37 cellular contexts compared by ENCODE assay signal in the genomic region with DNA sequence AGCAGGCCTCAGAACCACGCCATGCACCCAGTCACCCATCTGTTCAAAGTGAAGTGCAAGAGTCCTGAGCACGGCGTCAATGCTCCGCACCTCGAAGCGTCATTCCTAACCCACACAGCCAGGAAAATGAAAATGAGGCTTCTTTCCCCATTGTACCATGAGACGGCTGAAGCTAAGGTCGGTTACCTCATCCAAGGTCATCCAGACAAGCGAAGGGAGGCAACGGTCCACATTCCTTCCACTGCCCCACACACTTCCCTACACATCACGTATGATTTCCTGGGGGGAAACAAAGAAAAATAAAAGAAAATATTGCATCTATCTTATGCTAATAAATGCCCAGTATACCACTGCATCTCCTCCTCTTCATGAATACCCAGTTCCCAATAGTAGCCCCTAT.
"Had no signal": no experiment of that assay in that cellular context is flagged by ENCODE, and none has a peak within 500 bp of the region (broad histone marks: within the 10 kb centered on the region; RNA-seq: fewer than 3 reads in every experiment).

No MANE protein-coding gene starts in this region.

- H3K4me1 Mint-ChIP-seq: activated B cell treated with CpG ODN at 0.5 μM for 24 hours; activated CD4-positive, alpha-beta T cell treated with anti-CD3 and anti-CD28 coated beads, Interleukin-2, amount 10 ng/mL, durations not matched to agents 24 days and 14 days; activated CD8-positive, alpha-beta memory T cell treated with anti-CD3 and anti-CD28 coated beads, Interleukin-2, amount 10 ng/mL, durations not matched to agents 7 days and 5 days; activated naive CD4-positive, alpha-beta T cell treated with anti-CD3 and anti-CD28 coated beads, Interleukin-2, amount 10 ng/mL, durations not matched to agents 7 days and 5 days; activated naive CD4-positive, alpha-beta T cell treated with anti-CD3 and anti-CD28 coated beads, Interleukin-2, amount 50 U/mL, for 24 hours; activated naive CD8-positive, alpha-beta T cell treated with anti-CD3 and anti-CD28 coated beads, Interleukin-2, amount 10 ng/mL, durations not matched to agents 7 days and 5 days; activated naive CD8-positive, alpha-beta T cell treated with anti-CD3 and anti-CD28 coated beads, Interleukin-2, amount 50 U/mL, for 24 hours; central memory CD8-positive, alpha-beta T cell; T-cell had no signal

- H3K4me3 ChIP-seq: ascending aorta, cardiac muscle cell had no signal

- H3K4me3 Mint-ChIP-seq: activated B cell treated with CpG ODN at 0.5 μM for 24 hours; activated CD4-positive, alpha-beta memory T cell treated with anti-CD3 and anti-CD28 coated beads for 36 hours; activated CD4-positive, alpha-beta T cell treated with anti-CD3 and anti-CD28 coated beads, Interleukin-2, amount 10 ng/mL, durations not matched to agents 24 days and 14 days; activated CD8-positive, alpha-beta memory T cell treated with anti-CD3 and anti-CD28 coated beads, Interleukin-2, amount 10 ng/mL, durations not matched to agents 7 days and 5 days; activated CD8-positive, alpha-beta T cell treated with anti-CD3 and anti-CD28 coated beads, Interleukin-2, amount 10 ng/mL, durations not matched to agents 7 days and 5 days; activated naive CD4-positive, alpha-beta T cell treated with anti-CD3 and anti-CD28 coated beads, Interleukin-2, amount 10 ng/mL, durations not matched to agents 7 days and 5 days; activated naive CD4-positive, alpha-beta T cell treated with anti-CD3 and anti-CD28 coated beads, Interleukin-2, amount 50 U/mL, for 24 hours; activated naive CD8-positive, alpha-beta T cell; activated naive CD8-positive, alpha-beta T cell treated with anti-CD3 and anti-CD28 coated beads, Interleukin-2, amount 10 ng/mL, durations not matched to agents 7 days and 5 days; activated naive CD8-positive, alpha-beta T cell treated with anti-CD3 and anti-CD28 coated beads, Interleukin-2, amount 50 U/mL, for 24 hours; activated T-cell treated with anti-CD3 and anti-CD28 coated beads, Interleukin-2, amount 50 U/mL, for 24 hours; brain; central memory CD8-positive, alpha-beta T cell; T-cell; T-helper 2 cell treated with Interferon-gamma antibody and Interleukin-4, amounts not matched to agents 5 μg/mL and 100 μg/mL, for 36 hours had no signal

- H3K9me3 ChIP-seq: ascending aorta had no signal

- H3K27ac ChIP-seq: ascending aorta, cardiac muscle cell, VCaP had no signal

- DNase-seq: activated B cell treated with CpG ODN at 0.5 μM for 24 hours; activated CD4-positive, alpha-beta memory T cell treated with anti-CD3 and anti-CD28 coated beads for 36 hours; activated CD4-positive, alpha-beta T cell treated with anti-CD3 and anti-CD28 coated beads for 4 hours; activated CD4-positive, alpha-beta T cell treated with anti-CD3 and anti-CD28 coated beads, Interleukin-2, amount 10 ng/mL, durations not matched to agents 24 days and 14 days; activated CD4-positive, alpha-beta T cell treated with anti-CD3 and anti-CD28 coated beads, Interleukin-2, amount 50 U/mL, for 1 hour; activated CD4-positive, alpha-beta T cell treated with anti-CD3 and anti-CD28 coated beads, Interleukin-2, amount 50 U/mL, for 4 hours; activated CD4-positive, CD25-positive, alpha-beta regulatory T cell treated with anti-CD3 and anti-CD28 coated beads, Interleukin-2, amount 50 U/mL, for 72 hours; activated CD8-positive, alpha-beta memory T cell treated with anti-CD3 and anti-CD28 coated beads for 24 hours; activated CD8-positive, alpha-beta memory T cell treated with anti-CD3 and anti-CD28 coated beads, Interleukin-2, amount 10 ng/mL, durations not matched to agents 7 days and 5 days; activated CD8-positive, alpha-beta memory T cell treated with anti-CD3 and anti-CD28 coated beads, Interleukin-2, amount 50 U/mL, for 48 hours; activated CD8-positive, alpha-beta T cell treated with anti-CD3 and anti-CD28 coated beads, Interleukin-2, amount 10 ng/mL, durations not matched to agents 7 days and 5 days; activated effector memory CD4-positive, alpha-beta T cell treated with Interleukin-2 at 50 U/mL for 16 hours; activated gamma-delta T cell; activated naive CD4-positive, alpha-beta T cell treated with anti-CD3 and anti-CD28 coated beads, Interleukin-2, amount 10 ng/mL, durations not matched to agents 7 days and 5 days; activated naive CD4-positive, alpha-beta T cell treated with Interleukin-2 at 50 U/mL for 16 hours; activated naive CD8-positive, alpha-beta T cell treated with anti-CD3 and anti-CD28 coated beads, Interleukin-2, amount 10 ng/mL, durations not matched to agents 7 days and 5 days; activated naive CD8-positive, alpha-beta T cell treated with anti-CD3 and anti-CD28 coated beads, Interleukin-2, amount 50 U/mL, for 24 hours; activated T-cell treated with anti-CD3 and anti-CD28 coated beads, Interleukin-2, amount 50 U/mL, for 24 hours; activated T-cell treated with anti-CD3 and anti-CD28 coated beads, Interleukin-2, amount 50 U/mL, for 48 hours; amygdala; anterior cingulate cortex; cerebellar nuclear complex; SW 1271; T-cell; T-helper 2 cell; T-helper 9 cell had no signal

- H3K27me3 Mint-ChIP-seq: activated CD4-positive, alpha-beta memory T cell treated with anti-CD3 and anti-CD28 coated beads for 36 hours; activated CD4-positive, alpha-beta T cell treated with anti-CD3 and anti-CD28 coated beads, Interleukin-2, amount 10 ng/mL, durations not matched to agents 24 days and 14 days; activated CD8-positive, alpha-beta memory T cell treated with anti-CD3 and anti-CD28 coated beads, Interleukin-2, amount 10 ng/mL, durations not matched to agents 7 days and 5 days; activated naive CD4-positive, alpha-beta T cell treated with anti-CD3 and anti-CD28 coated beads, Interleukin-2, amount 10 ng/mL, durations not matched to agents 7 days and 5 days; activated naive CD8-positive, alpha-beta T cell; activated naive CD8-positive, alpha-beta T cell treated with anti-CD3 and anti-CD28 coated beads, Interleukin-2, amount 10 ng/mL, durations not matched to agents 7 days and 5 days; activated naive CD8-positive, alpha-beta T cell treated with anti-CD3 and anti-CD28 coated beads, Interleukin-2, amount 50 U/mL, for 24 hours; activated T-cell treated with anti-CD3 and anti-CD28 coated beads, Interleukin-2, amount 50 U/mL, for 24 hours had no signal

- ATAC-seq: activated CD8-positive, alpha-beta memory T cell treated with anti-CD3 and anti-CD28 coated beads, Interleukin-2, amount 10 ng/mL, durations not matched to agents 7 days and 5 days; activated CD8-positive, alpha-beta T cell treated with anti-CD3 and anti-CD28 coated beads, Interleukin-2, amount 10 ng/mL, durations not matched to agents 7 days and 5 days; activated naive CD8-positive, alpha-beta T cell treated with anti-CD3 and anti-CD28 coated beads, Interleukin-2, amount 50 U/mL, for 24 hours; T-cell had no signal

- H3K36me3 Mint-ChIP-seq: activated CD4-positive, alpha-beta memory T cell treated with anti-CD3 and anti-CD28 coated beads for 36 hours; activated CD8-positive, alpha-beta memory T cell treated with anti-CD3 and anti-CD28 coated beads, Interleukin-2, amount 10 ng/mL, durations not matched to agents 7 days and 5 days; activated naive CD4-positive, alpha-beta T cell treated with anti-CD3 and anti-CD28 coated beads, Interleukin-2, amount 10 ng/mL, durations not matched to agents 7 days and 5 days; activated naive CD4-positive, alpha-beta T cell treated with anti-CD3 and anti-CD28 coated beads, Interleukin-2, amount 50 U/mL, for 24 hours; activated naive CD8-positive, alpha-beta T cell; activated naive CD8-positive, alpha-beta T cell treated with anti-CD3 and anti-CD28 coated beads, Interleukin-2, amount 10 ng/mL, durations not matched to agents 7 days and 5 days; brain; T-cell had no signal

- FAIRE-seq: bronchial epithelial cell, TTC549 had no signal

- H3K4me1 ChIP-seq: ascending aorta had no signal

- H3K36me3 ChIP-seq: ascending aorta, cardiac muscle cell had no signal

- H3K27me3 ChIP-seq: ascending aorta, cardiac muscle cell had no signal

- H3K9me3 Mint-ChIP-seq: activated B cell treated with CpG ODN at 0.5 μM for 24 hours; activated CD4-positive, alpha-beta memory T cell treated with anti-CD3 and anti-CD28 coated beads for 36 hours; activated CD4-positive, alpha-beta T cell treated with anti-CD3 and anti-CD28 coated beads, Interleukin-2, amount 10 ng/mL, durations not matched to agents 24 days and 14 days; activated naive CD4-positive, alpha-beta T cell treated with anti-CD3 and anti-CD28 coated beads, Interleukin-2, amount 10 ng/mL, durations not matched to agents 7 days and 5 days; activated naive CD4-positive, alpha-beta T cell treated with anti-CD3 and anti-CD28 coated beads, Interleukin-2, amount 50 U/mL, for 24 hours; activated naive CD8-positive, alpha-beta T cell treated with anti-CD3 and anti-CD28 coated beads, Interleukin-2, amount 10 ng/mL, durations not matched to agents 7 days and 5 days; activated naive CD8-positive, alpha-beta T cell treated with anti-CD3 and anti-CD28 coated beads, Interleukin-2, amount 50 U/mL, for 24 hours; activated T-cell treated with anti-CD3 and anti-CD28 coated beads, Interleukin-2, amount 50 U/mL, for 24 hours; activated T-helper 2 cell treated with anti-CD3 and anti-CD28 coated beads, Interferon-gamma antibody, Interleukin-2, Interleukin-4, amounts not matched to agents 10 μg/mL and 5 μg/mL and 100 μg/mL, durations not matched to agents 14 hours and 24 hours and 36 hours; brain; central memory CD8-positive, alpha-beta T cell; T-cell; T-helper 2 cell treated with Interferon-gamma antibody and Interleukin-4, amounts not matched to agents 5 μg/mL and 100 μg/mL, for 36 hours had no signal

- H3K27ac Mint-ChIP-seq: activated B cell treated with CpG ODN at 0.5 μM for 24 hours; activated CD4-positive, alpha-beta memory T cell treated with anti-CD3 and anti-CD28 coated beads for 36 hours; activated CD4-positive, alpha-beta T cell treated with anti-CD3 and anti-CD28 coated beads, Interleukin-2, amount 10 ng/mL, durations not matched to agents 24 days and 14 days; activated CD8-positive, alpha-beta memory T cell treated with anti-CD3 and anti-CD28 coated beads, Interleukin-2, amount 10 ng/mL, durations not matched to agents 7 days and 5 days; activated CD8-positive, alpha-beta T cell treated with anti-CD3 and anti-CD28 coated beads, Interleukin-2, amount 10 ng/mL, durations not matched to agents 7 days and 5 days; activated naive CD4-positive, alpha-beta T cell treated with anti-CD3 and anti-CD28 coated beads, Interleukin-2, amount 10 ng/mL, durations not matched to agents 7 days and 5 days; activated naive CD4-positive, alpha-beta T cell treated with anti-CD3 and anti-CD28 coated beads, Interleukin-2, amount 50 U/mL, for 24 hours; activated naive CD8-positive, alpha-beta T cell; activated naive CD8-positive, alpha-beta T cell treated with anti-CD3 and anti-CD28 coated beads, Interleukin-2, amount 10 ng/mL, durations not matched to agents 7 days and 5 days; activated naive CD8-positive, alpha-beta T cell treated with anti-CD3 and anti-CD28 coated beads, Interleukin-2, amount 50 U/mL, for 24 hours; activated T-cell treated with anti-CD3 and anti-CD28 coated beads, Interleukin-2, amount 50 U/mL, for 24 hours; activated T-helper 2 cell treated with anti-CD3 and anti-CD28 coated beads, Interferon-gamma antibody, Interleukin-2, Interleukin-4, amounts not matched to agents 10 μg/mL and 5 μg/mL and 100 μg/mL, durations not matched to agents 14 hours and 24 hours and 36 hours; brain; T-cell; T-helper 2 cell treated with Interferon-gamma antibody and Interleukin-4, amounts not matched to agents 5 μg/mL and 100 μg/mL, for 36 hours had no signal
